ENCODE assay signal across 19 cellular contexts in genomic region chr3:155069729-155070128, GRCh38. TPM values are rescaled to one million over a fixed set of nuclear protein-coding genes. Genes with fewer than 3 reads are reported as not detected.
DNase-seq lines count a peak whose midpoint lies in the region; FAIRE-seq and TF ChIP-seq lines count a peak whose summit lies in the region.
"Had no signal": no experiment of that assay in that cellular context is flagged by ENCODE, and none has a peak within 500 bp of the region (broad histone marks: within the 10 kb centered on the region; RNA-seq: fewer than 3 reads in every experiment).

No MANE protein-coding gene starts in this region.

- no peaks in the 10 kb centered on the region for H3K9me3 ChIP-seq in Karpas-422 (ENCODE audit: low read length)
- H3K9me3 ChIP-seq in neural progenitor cell (ENCODE audit: low read depth) = no peaks in the 10 kb centered on the region
- H3K9me3 ChIP-seq in tibial artery = no peaks in the 10 kb centered on the region
- H3K9me3 ChIP-seq: suprapubic skin had no signal

- no peaks in the 10 kb centered on the region for H3F3A ChIP-seq in neural progenitor cell (ENCODE audit: low read depth)

- peak; percentile 38 for DNase-seq in AG10803 (ENCODE audit: low read depth)
- peak; percentile 11 for DNase-seq in Karpas-422
- DNase-seq in bronchial epithelial cell (ENCODE audit: low read depth) = peak; percentile 36
- peak; percentile 9 for DNase-seq in left kidney (ENCODE audit: low read depth, low spot score)
- DNase-seq in neural progenitor cell (ENCODE audit: low spot score) = no peak
- DNase-seq in tibial artery = no peak
- no peak for DNase-seq in midbrain (lab: John Stamatoyannopoulos, UW)
- DNase-seq in activated naive CD4-positive, alpha-beta T cell treated with anti-CD3 and anti-CD28 coated beads, Interleukin-2, amount 10 ng/mL, durations not matched to agents 7 days and 5 days = no peak
- DNase-seq: ACHN; activated effector memory CD4-positive, alpha-beta T cell treated with anti-CD3 and anti-CD28 coated beads, Interleukin-2, amount 50 U/mL, for 16 hours; COR-L47; endodermal cell; hippocampal formation; left ventricle myocardium inferior; MG63; NCI-H2081; SHP77 had no signal

- H3K9me2 ChIP-seq in Karpas-422 (replicated peaks; ENCODE audit: insufficient read depth, low read length) = no peaks in the 10 kb centered on the region

- H4K20me1 ChIP-seq in Karpas-422 (ENCODE audit: insufficient read depth, low read depth, low read length) = no peaks in the 10 kb centered on the region
- no peaks in the 10 kb centered on the region for H4K20me1 ChIP-seq in neural progenitor cell (ENCODE audit: low read depth)

- H3K4me1 ChIP-seq in Karpas-422 (ENCODE audit: low read length) (peaks cover 12% of the 10 kb centered on the region), neural progenitor cell (no peaks in the 10 kb centered on the region), tibial artery (no peaks in the 10 kb centered on the region)
- H3K4me1 ChIP-seq: left ventricle myocardium inferior, suprapubic skin had no signal

- H3K27me3 Mint-ChIP-seq in neural progenitor cell (ENCODE audit: insufficient read depth, low read depth) = peaks cover 4% of the 10 kb centered on the region
- no peaks in the 10 kb centered on the region for H3K27me3 Mint-ChIP-seq in activated naive CD4-positive, alpha-beta T cell treated with anti-CD3 and anti-CD28 coated beads, Interleukin-2, amount 10 ng/mL, durations not matched to agents 7 days and 5 days
- H3K27me3 Mint-ChIP-seq: brain had no signal

- H3K4me3 Mint-ChIP-seq in neural progenitor cell = no peak overlapping the region
- no peak overlapping the region for H3K4me3 Mint-ChIP-seq in activated naive CD4-positive, alpha-beta T cell treated with anti-CD3 and anti-CD28 coated beads, Interleukin-2, amount 10 ng/mL, durations not matched to agents 7 days and 5 days
- H3K4me3 Mint-ChIP-seq: brain, endodermal cell had no signal

- H3K9ac ChIP-seq in Karpas-422 (ENCODE audit: low read length) = no peak overlapping the region
- no peak overlapping the region for H3K9ac ChIP-seq in neural progenitor cell

- H3K27ac Mint-ChIP-seq in neural progenitor cell = no peak overlapping the region
- H3K27ac Mint-ChIP-seq in activated naive CD4-positive, alpha-beta T cell treated with anti-CD3 and anti-CD28 coated beads, Interleukin-2, amount 10 ng/mL, durations not matched to agents 7 days and 5 days = no peak overlapping the region
- H3K27ac Mint-ChIP-seq: endodermal cell had no signal

- H3K4me2 ChIP-seq in Karpas-422 (ENCODE audit: low read depth, low read length, poor library complexity, severe bottlenecking) (no peak overlapping the region), neural progenitor cell (no peak overlapping the region)

- no peak for TF ChIP-seq CTCF in AG10803 (conservative IDR thresholded peaks at IDR 0.05; ENCODE audit: low read length)
- TF ChIP-seq CTCF in bronchial epithelial cell (IDR thresholded peaks at IDR 0.05; ENCODE audit: insufficient read depth, low read length, severe bottlenecking) = no peak
- no peak for TF ChIP-seq CTCF in neural progenitor cell (IDR thresholded peaks at IDR 0.05)
- no peak for TF ChIP-seq CTCF in tibial artery (IDR thresholded peaks at IDR 0.05)

- FAIRE-seq in bronchial epithelial cell (lab: Jason Lieb, UNC) = no peak

- intact Hi-C loops in tibial artery (cut with DNase I; ENCODE audit: low total_unique reads) = no loop called here

- no peaks in the 10 kb centered on the region for H3K9me3 Mint-ChIP-seq in neural progenitor cell
- peaks cover 3% of the 10 kb centered on the region for H3K9me3 Mint-ChIP-seq in activated naive CD4-positive, alpha-beta T cell treated with anti-CD3 and anti-CD28 coated beads, Interleukin-2, amount 10 ng/mL, durations not matched to agents 7 days and 5 days
- H3K9me3 Mint-ChIP-seq: brain, endodermal cell had no signal

- H2AFZ ChIP-seq in Karpas-422 (ENCODE audit: low read length) (0 out of 2 replicates have a peak overlapping the region, but pooled peaks have one; percentile 38), neural progenitor cell (replicated peaks) (no peak overlapping the region)

- H3K4me3 ChIP-seq in AG10803 (ENCODE audit: low read length) (no peak overlapping the region), Karpas-422 (ENCODE audit: low read length) (no peak overlapping the region), bronchial epithelial cell (ENCODE audit: low read depth, low read length) (no peak overlapping the region), neural progenitor cell (no peak overlapping the region), tibial artery (no peak overlapping the region)
- H3K4me3 ChIP-seq: left ventricle myocardium inferior, MG63, suprapubic skin had no signal

- H3K27me3 ChIP-seq in Karpas-422 (ENCODE audit: low read length) (no peaks in the 10 kb centered on the region), bronchial epithelial cell (ENCODE audit: control insufficient read depth, insufficient read depth, low read length) (no peaks in the 10 kb centered on the region), neural progenitor cell (no peaks in the 10 kb centered on the region), tibial artery (no peaks in the 10 kb centered on the region)
- H3K27me3 ChIP-seq: MG63, suprapubic skin had no signal

- no peak overlapping the region for H3K27ac ChIP-seq in Karpas-422 (ENCODE audit: low read length)
- H3K27ac ChIP-seq in neural progenitor cell = no peak overlapping the region
- no peak overlapping the region for H3K27ac ChIP-seq in tibial artery
- H3K27ac ChIP-seq: left ventricle myocardium inferior had no signal

- H3K79me2 ChIP-seq in Karpas-422 (ENCODE audit: low read length) (no peaks in the 10 kb centered on the region), neural progenitor cell (ENCODE audit: low read depth) (no peaks in the 10 kb centered on the region)

- H3K36me3 Mint-ChIP-seq in neural progenitor cell = no peaks in the 10 kb centered on the region
- no peaks in the 10 kb centered on the region for H3K36me3 Mint-ChIP-seq in activated naive CD4-positive, alpha-beta T cell treated with anti-CD3 and anti-CD28 coated beads, Interleukin-2, amount 10 ng/mL, durations not matched to agents 7 days and 5 days
- H3K36me3 Mint-ChIP-seq: brain had no signal

- CTCF ChIA-PET in activated naive CD4-positive, alpha-beta T cell treated with anti-CD3 and anti-CD28 coated beads, Interleukin-2, amount 10 ng/mL, durations not matched to agents 7 days and 5 days (lab: Charles Lee) = no interaction called here

- H3K4me1 Mint-ChIP-seq in neural progenitor cell = no peaks in the 10 kb centered on the region
- no peaks in the 10 kb centered on the region for H3K4me1 Mint-ChIP-seq in activated naive CD4-positive, alpha-beta T cell treated with anti-CD3 and anti-CD28 coated beads, Interleukin-2, amount 10 ng/mL, durations not matched to agents 7 days and 5 days
- H3K4me1 Mint-ChIP-seq: endodermal cell had no signal

- no peaks in the 10 kb centered on the region for H3K36me3 ChIP-seq in Karpas-422 (ENCODE audit: insufficient read depth, low read length)
- no peaks in the 10 kb centered on the region for H3K36me3 ChIP-seq in bronchial epithelial cell (ENCODE audit: control insufficient read depth, insufficient read depth, low read length)
- H3K36me3 ChIP-seq in neural progenitor cell = no peaks in the 10 kb centered on the region
- H3K36me3 ChIP-seq in tibial artery = no peaks in the 10 kb centered on the region
- H3K36me3 ChIP-seq: left ventricle myocardium inferior, MG63, suprapubic skin had no signal

RNA-seq across cellular contexts. Expression of gene MME, which starts 10.4 kb away (rescaled TPM):
- 174 and 196 TPM in 2 replicates for total RNA-seq in Karpas-422 (2014; rRNA removed; shearing (Covaris generic); ENCODE audit: low replicate concordance)
- total RNA-seq in bronchial epithelial cell (16.9 and 25.3 TPM in 2 replicates), neural progenitor cell (ENCODE audit: low replicate concordance) (1.5 and 5.0 TPM in 2 replicates)

Comparison
In these comparisons a context has a peak if more than half of its experiments do, and no peak if none do; other contexts are left out.
1. DNase-seq: peak in AG10803 (single experiment), Karpas-422 (single experiment), bronchial epithelial cell (single experiment) and left kidney (single experiment); none in neural progenitor cell (single experiment), tibial artery (0 of 2), midbrain (single experiment) and activated naive CD4-positive, alpha-beta T cell treated with anti-CD3 and anti-CD28 coated beads, Interleukin-2, amount 10 ng/mL, durations not matched to agents 7 days and 5 days (single experiment).